8 cellular contexts compared by ENCODE assay signal in genomic region chr17:17751489-17751995, GRCh38.
DNase-seq lines count a peak whose midpoint lies in the region; ATAC-seq, FAIRE-seq and TF ChIP-seq lines count a peak whose summit lies in the region.

No MANE protein-coding gene starts in this region.

- H3K4me1 Mint-ChIP-seq in GM23338 = peaks cover 48% of the 10 kb centered on the region

- peak overlapping the region; percentile 63 for H3K4me2 ChIP-seq in GM23338
- no peak overlapping the region for H3K4me2 ChIP-seq in neural cell (ENCODE audit: low read length)

- H3K36me3 ChIP-seq in GM23338 (ENCODE audit: insufficient read depth) (no peaks in the 10 kb centered on the region), neural cell (ENCODE audit: insufficient read depth, low read length) (no peaks in the 10 kb centered on the region)

- H2AFZ ChIP-seq in GM23338 = peak overlapping the region; percentile 56
- H2AFZ ChIP-seq in neural cell (ENCODE audit: low read depth, low read length) = no peak overlapping the region

- peak overlapping the region; percentile 5; the same call in 1 of the 2 replicates for H3K27ac Mint-ChIP-seq in GM23338

- no peaks in the 10 kb centered on the region; the same call in 2 of the 3 replicates for H3K36me3 Mint-ChIP-seq in GM23338 (ENCODE audit: low read depth)

- peaks cover 19% of the 10 kb centered on the region for H3K27me3 Mint-ChIP-seq in GM23338 (ENCODE audit: insufficient read depth, low read depth, poor library complexity)

- TF ChIP-seq CTCF in GM23338 (conservative IDR thresholded peaks at IDR 0.05; ENCODE audit: low read depth in 2 of 2) = no peak
- no peak for TF ChIP-seq CTCF in choroid plexus epithelial cell (conservative IDR thresholded peaks at IDR 0.05; ENCODE audit: low read depth, low read length)
- TF ChIP-seq CTCF in neural cell (IDR thresholded peaks at IDR 0.05; ENCODE audit: poor library complexity, severe bottlenecking) = no peak

- no peak for TF ChIP-seq POLR2A in H54 (IDR thresholded peaks at IDR 0.05; ENCODE audit: low read depth, low read length)

- DNase-seq in GM23338 (ENCODE audit: low spot score) (no peak), T follicular helper cell (ENCODE audit: low read depth) (peak; percentile 49), choroid plexus epithelial cell (ENCODE audit: low read depth) (no peak), NCI-H2196 treated with DMSO at 0.1 percent for 48 hours (lab: John Stamatoyannopoulos, UW; ENCODE audit: unreplicated experiment) (no peak), NCI-H345 (lab: John Stamatoyannopoulos, UW) (no peak), H54 (ENCODE audit: insufficient read length, low spot score) (no peak)

- H3K4me3 Mint-ChIP-seq in GM23338 = peak overlapping the region; percentile 9; the same call in 1 of the 3 replicates

- H3K27me3 ChIP-seq in GM23338 (ENCODE audit: insufficient read depth) (no peaks in the 10 kb centered on the region), neural cell (ENCODE audit: insufficient read depth, low read depth, low read length) (no peaks in the 10 kb centered on the region)

- H3K9me3 ChIP-seq in neural cell (ENCODE audit: low read length) = no peaks in the 10 kb centered on the region

- H3K9me2 ChIP-seq in GM23338 (ENCODE audit: insufficient read depth) (no peaks in the 10 kb centered on the region), neural cell (ENCODE audit: insufficient read depth, low read length) (no peaks in the 10 kb centered on the region)

- H3K27ac ChIP-seq in GM23338 (ENCODE audit: low read depth) (no peak overlapping the region), neural cell (ENCODE audit: low read length) (peak overlapping the region; percentile 11)

- no peak for TF ChIP-seq RAD21 in neural cell (conservative IDR thresholded peaks at IDR 0.05)

- no peaks in the 10 kb centered on the region for H4K20me1 ChIP-seq in GM23338 (replicated peaks; ENCODE audit: insufficient read depth)
- H4K20me1 ChIP-seq in neural cell (ENCODE audit: insufficient read depth) = peaks cover 20% of the 10 kb centered on the region

- H3K79me2 ChIP-seq in GM23338 (replicated peaks; ENCODE audit: insufficient read depth) (no peaks in the 10 kb centered on the region), neural cell (replicated peaks; ENCODE audit: insufficient read depth, low read length) (peaks cover 77% of the 10 kb centered on the region)

- H3F3A ChIP-seq in GM23338 (replicated peaks; ENCODE audit: low read depth) = peaks cover 11% of the 10 kb centered on the region; the same call in 1 of the 2 replicates
- H3F3A ChIP-seq in neural cell (ENCODE audit: insufficient read depth, low read length, poor library complexity, severe bottlenecking) = no peaks in the 10 kb centered on the region

- H3K9me3 Mint-ChIP-seq in GM23338 = no peaks in the 10 kb centered on the region

- no peak for FAIRE-seq in H54 (lab: Jason Lieb, UNC)

- ATAC-seq in GM23338 (no peak), GM21825 (IDR thresholded peaks at IDR 0.05; ENCODE audit: unreplicated experiment) (no peak)

- H3K4me1 ChIP-seq in GM23338 (ENCODE audit: insufficient read depth) = peaks cover 31% of the 10 kb centered on the region

- H3K4me3 ChIP-seq in GM23338 = peak overlapping the region; percentile 45; the same call in 1 of the 2 replicates
- H3K4me3 ChIP-seq in choroid plexus epithelial cell (ENCODE audit: low read depth, low read length) = peak overlapping the region; percentile 55
- no peak overlapping the region for H3K4me3 ChIP-seq in neural cell (ENCODE audit: low read length)

- no peak for TF ChIP-seq EP300 in neural cell (conservative IDR thresholded peaks at IDR 0.05; ENCODE audit: poor library complexity, severe bottlenecking)

- H3K9ac ChIP-seq in neural cell (ENCODE audit: low read length) = no peak overlapping the region

TF ChIP-seq in GM23338, 12 proteins besides CTCF, POLR2A, EP300 and RAD21 (continues in another document):
- TF ChIP-seq NANOG (IDR thresholded peaks at IDR 0.05; ENCODE audit: borderline replicate concordance) = no peak
- no peak for TF ChIP-seq REST (IDR thresholded peaks at IDR 0.05; ENCODE audit: unreplicated experiment)
- TF ChIP-seq STAT1 (IDR thresholded peaks at IDR 0.05; ENCODE audit: unreplicated experiment) = no peak
- no peak for TF ChIP-seq ZNF331 (CRISPR knock-in tag; IDR thresholded peaks at IDR 0.05; ENCODE audit: low read depth)
- no peak for TF ChIP-seq CREB1 (CRISPR knock-in tag; IDR thresholded peaks at IDR 0.05; ENCODE audit: low read depth)
- TF ChIP-seq POLR2AphosphoS5 (IDR thresholded peaks at IDR 0.05; ENCODE audit: low read depth) = no peak
- TF ChIP-seq EZH2 (IDR thresholded peaks at IDR 0.05; ENCODE audit: low read depth, unreplicated experiment) = no peak

TF ChIP-seq in neural cell, 6 proteins besides CTCF, POLR2A, EP300 and RAD21:
- TF ChIP-seq EZH2 (IDR thresholded peaks at IDR 0.05; ENCODE audit: borderline replicate concordance, insufficient read depth, low read length, poor library complexity, severe bottlenecking) (no peak), POLR2AphosphoS5 (IDR thresholded peaks at IDR 0.05) (no peak), TAF1 (IDR thresholded peaks at IDR 0.05; ENCODE audit: low read depth) (no peak), SMC3 (conservative IDR thresholded peaks at IDR 0.05; ENCODE audit: poor library complexity) (no peak), MXI1 (conservative IDR thresholded peaks at IDR 0.05; ENCODE audit: poor library complexity, severe bottlenecking) (no peak), REST (IDR thresholded peaks at IDR 0.05; ENCODE audit: borderline replicate concordance) (no peak)
